In genomic region chr17:36657390-36657762, GRCh38 we compare ENCODE assay signal across 1 cellular context.
TF ChIP-seq lines count a peak whose summit lies in the region.

No MANE protein-coding gene starts in this region.

TF ChIP-seq in SK-N-SH, 30 proteins besides CTCF, POLR2A, EP300 and RAD21 (continued from another document):
- TF ChIP-seq MXI1 (IDR thresholded peaks at IDR 0.05; ENCODE audit: low read depth, low read length) (no peak), PBX3 (IDR thresholded peaks at IDR 0.05) (no peak), POLR2AphosphoS5 (IDR thresholded peaks at IDR 0.05; ENCODE audit: low read depth, low read length) (no peak), GABPA (IDR thresholded peaks at IDR 0.05; ENCODE audit: low read depth) (no peak), YY1 (IDR thresholded peaks at IDR 0.05; ENCODE audit: low read depth) (no peak)
